Comparison of ENCODE assay signal across 13 cellular contexts in genomic region chr19:32357720-32358119, GRCh38. TPM values are rescaled to one million over a fixed set of nuclear protein-coding genes. Genes with fewer than 3 reads are reported as not detected.
A peak's percentile ranks its signal among the peaks of the same experiment; 100 is the strongest.
DNase-seq lines count a peak whose midpoint lies in the region; ATAC-seq, FAIRE-seq and TF ChIP-seq lines count a peak whose summit lies in the region.
"Had no signal": no experiment of that assay in that cellular context is flagged by ENCODE, and none has a peak within 500 bp of the region (broad histone marks: within the 10 kb centered on the region; RNA-seq: fewer than 3 reads in every experiment).

No MANE protein-coding gene starts in this region.

- peak; percentile 39 for TF ChIP-seq CTCF in Calu3 (IDR thresholded peaks at IDR 0.05; ENCODE audit: unreplicated experiment)
- peak; percentile 17 for TF ChIP-seq CTCF in bronchial epithelial cell (IDR thresholded peaks at IDR 0.05; ENCODE audit: insufficient read depth, low read length, severe bottlenecking)
- TF ChIP-seq CTCF in neural crest cell (conservative IDR thresholded peaks at IDR 0.05) = peak; percentile 50

- no TSS peak for BruUV-seq in Calu3 (replicated peaks; lab: Mats Ljungman, UMichigan)

- peaks cover 87% of the 10 kb centered on the region for H3K79me2 ChIP-seq in Karpas-422 (ENCODE audit: low read length)

- no peak overlapping the region for H2AFZ ChIP-seq in Karpas-422 (ENCODE audit: low read length)

- no peak for ATAC-seq in HG03378 (IDR thresholded peaks at IDR 0.05; ENCODE audit: unreplicated experiment)
- ATAC-seq in HG02870 (IDR thresholded peaks at IDR 0.05; ENCODE audit: unreplicated experiment) = no peak

- no peaks in the 10 kb centered on the region for H3K4me1 ChIP-seq in Karpas-422 (ENCODE audit: low read length)

- no peak overlapping the region for H3K27ac ChIP-seq in Karpas-422 (ENCODE audit: low read length)
- H3K27ac ChIP-seq: ascending aorta had no signal

- H3K27me3 ChIP-seq in Karpas-422 (ENCODE audit: low read length) = no peaks in the 10 kb centered on the region
- no peaks in the 10 kb centered on the region for H3K27me3 ChIP-seq in bronchial epithelial cell (ENCODE audit: control insufficient read depth, insufficient read depth, low read length)
- H3K27me3 ChIP-seq: ascending aorta, MG63 had no signal

- H3K9me3 ChIP-seq in Karpas-422 (ENCODE audit: low read length) = no peaks in the 10 kb centered on the region
- H3K9me3 ChIP-seq: ascending aorta, MG63 had no signal

- H3K27ac Mint-ChIP-seq in Calu3 (ENCODE audit: unreplicated experiment) (no peak overlapping the region), neural crest cell (ENCODE audit: unreplicated experiment) (no peak overlapping the region)

- H3K36me3 ChIP-seq in Karpas-422 (ENCODE audit: insufficient read depth, low read length) (peaks cover 77% of the 10 kb centered on the region), bronchial epithelial cell (ENCODE audit: control insufficient read depth, insufficient read depth, low read length) (peaks cover 21% of the 10 kb centered on the region)

- H4K20me1 ChIP-seq in Karpas-422 (ENCODE audit: insufficient read depth, low read depth, low read length) = peaks cover 21% of the 10 kb centered on the region

- no peak overlapping the region for H3K4me2 ChIP-seq in Karpas-422 (ENCODE audit: low read depth, low read length, poor library complexity, severe bottlenecking)

- H3K4me1 Mint-ChIP-seq in Calu3 (ENCODE audit: low read depth, unreplicated experiment) (peaks cover 32% of the 10 kb centered on the region), neural crest cell (no peaks in the 10 kb centered on the region)

- no peak overlapping the region for H3K9ac ChIP-seq in Karpas-422 (ENCODE audit: low read length)

- intact Hi-C loops in Calu3 (cut with micrococcal nuclease; ENCODE audit: unreplicated experiment) = no loop called here

- H3K4me3 Mint-ChIP-seq in Calu3 (ENCODE audit: low read depth, unreplicated experiment) (no peak overlapping the region), neural crest cell (no peak overlapping the region)

- no peak for DNase-seq in Calu3
- DNase-seq in Karpas-422 = peak; percentile 53
- peak; percentile 23 for DNase-seq in bronchial epithelial cell (ENCODE audit: low read depth)
- no peak for DNase-seq in neural crest cell (ENCODE audit: low read depth, low spot score)
- no peak for DNase-seq in CD1c-positive myeloid dendritic cell (ENCODE audit: extremely low spot score)
- DNase-seq in stimulated activated CD4-positive, alpha-beta T cell treated with anti-CD3 and anti-CD28 coated beads, Interleukin-2, amount 100 ng/mL, for 48 hours = no peak
- DNase-seq: DMS153; mesenchymal stem cell; MG63; stimulated activated CD4-positive, alpha-beta T cell treated with anti-CD3 and anti-CD28 coated beads, Interleukin-4, amount 100 ng/mL, for 24 hours had no signal

- H3K4me3 ChIP-seq in Karpas-422 (ENCODE audit: low read length) = no peak overlapping the region
- no peak overlapping the region for H3K4me3 ChIP-seq in bronchial epithelial cell (ENCODE audit: low read depth, low read length)
- H3K4me3 ChIP-seq: ascending aorta, MG63 had no signal

- CTCF ChIA-PET in Calu3 (lab: Charles Lee) = interaction anchor here (0.6 to 0.7 kb wide), 3 partner anchors 16 to 30 kb away, joined by 3 read pairs; no protein-coding TSS in a partner anchor

- H3K27me3 Mint-ChIP-seq in Calu3 (ENCODE audit: unreplicated experiment) (no peaks in the 10 kb centered on the region), neural crest cell (ENCODE audit: low read depth) (no peaks in the 10 kb centered on the region)

- H3K36me3 Mint-ChIP-seq in Calu3 (ENCODE audit: insufficient read depth, unreplicated experiment) (peaks cover 20% of the 10 kb centered on the region), neural crest cell (ENCODE audit: low read depth) (peaks cover 17% of the 10 kb centered on the region)

- H3K9me2 ChIP-seq in Karpas-422 (replicated peaks; ENCODE audit: insufficient read depth, low read length) = no peaks in the 10 kb centered on the region

- peaks cover 3% of the 10 kb centered on the region for H3K9me3 Mint-ChIP-seq in Calu3 (ENCODE audit: low read depth, unreplicated experiment)
- H3K9me3 Mint-ChIP-seq in neural crest cell = no peaks in the 10 kb centered on the region

- no peak for FAIRE-seq in bronchial epithelial cell (lab: Jason Lieb, UNC)

RNA-seq across cellular contexts. Expression of gene ZNF507, which starts 12.3 kb away (rescaled TPM):
- total RNA-seq in Calu3 (2022) (31.5 and 34.0 TPM in 2 replicates), bronchial epithelial cell (7.0 and 7.1 TPM in 2 replicates), neural crest cell (33.8 and 35.4 TPM in 2 replicates)
- total RNA-seq in Karpas-422 (2014; rRNA removed; shearing (Covaris generic); ENCODE audit: low replicate concordance) = 11.1 and 14.6 TPM in 2 replicates

RNA-seq across cellular contexts. Expression of gene DPY19L3, which starts 47.9 kb away (rescaled TPM):
- total RNA-seq in Calu3 (2022) = 23.8 and 29.4 TPM in 2 replicates
- 30.6 and 45.1 TPM in 2 replicates for total RNA-seq in Karpas-422 (2014; rRNA removed; shearing (Covaris generic); ENCODE audit: low replicate concordance)
- 4.9 and 5.8 TPM in 2 replicates for total RNA-seq in bronchial epithelial cell
- 104 and 108 TPM in 2 replicates for total RNA-seq in neural crest cell

Comparison
In these comparisons a context has a peak if more than half of its experiments do, and no peak if none do; other contexts are left out.
1. DNase-seq: peak in Karpas-422 (single experiment) and bronchial epithelial cell (single experiment); none in Calu3 (single experiment), neural crest cell (single experiment), CD1c-positive myeloid dendritic cell (single experiment) and stimulated activated CD4-positive, alpha-beta T cell treated with anti-CD3 and anti-CD28 coated beads, Interleukin-2, amount 100 ng/mL, for 48 hours (0 of 2).
2. Peak in every context shown above with its lines, with median percentiles within 50 percentile points of each other: CTCF ChIP-seq.